1 cellular context compared by ENCODE assay signal in the genomic region with DNA sequence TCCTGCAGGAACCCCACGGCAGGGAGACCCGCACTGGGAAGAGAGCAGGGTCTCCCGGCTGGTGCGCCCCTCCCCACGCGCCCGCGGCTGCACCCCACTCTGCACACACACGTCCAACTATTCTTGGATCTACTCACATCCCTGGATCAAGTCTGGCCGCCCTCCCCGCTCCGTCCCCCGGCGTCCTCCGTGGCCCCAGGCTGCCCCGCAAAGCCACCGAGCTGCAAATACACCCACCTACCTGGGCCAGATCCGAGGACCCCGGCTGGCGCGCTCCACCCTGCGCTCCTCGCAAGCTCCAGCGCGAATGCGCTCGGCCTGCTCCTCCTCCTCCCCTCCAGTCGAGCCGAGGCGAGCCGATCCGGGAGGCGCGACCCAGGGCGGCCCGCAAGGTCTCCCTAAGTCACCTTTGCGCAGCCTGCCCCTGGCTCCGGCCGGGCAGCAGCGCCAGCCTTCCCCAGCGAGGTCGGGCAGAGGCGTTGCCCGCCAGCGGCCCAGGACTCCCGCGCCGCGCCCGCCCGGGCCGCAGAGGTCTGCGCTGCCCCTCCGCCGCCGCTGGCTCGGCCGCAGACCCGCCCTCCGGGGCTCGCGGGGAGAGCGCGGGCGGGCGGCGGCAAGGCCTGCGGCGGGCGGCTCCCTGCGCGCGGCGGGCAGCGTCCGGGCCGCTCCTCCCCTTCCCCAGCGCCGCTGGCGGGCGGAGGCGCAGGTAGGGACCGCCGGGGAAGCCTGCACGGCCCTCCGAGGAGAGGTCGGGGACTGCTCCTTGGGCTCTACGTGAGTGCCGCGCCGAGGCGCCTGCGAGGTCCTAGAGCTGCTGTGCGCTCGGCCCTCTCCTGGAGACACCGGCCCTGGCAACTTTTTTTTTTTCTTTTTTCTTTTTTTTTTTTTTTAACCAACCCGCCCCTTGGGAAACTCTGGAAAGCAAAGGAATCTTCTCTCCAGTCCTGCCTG.
TF ChIP-seq lines count a peak whose summit lies in the region.

No MANE protein-coding gene starts in this region.

TF ChIP-seq in WTC11, 78 proteins besides CTCF, POLR2A, EP300 and RAD21 (continued from another document):
- TF ChIP-seq, protein P1, sequence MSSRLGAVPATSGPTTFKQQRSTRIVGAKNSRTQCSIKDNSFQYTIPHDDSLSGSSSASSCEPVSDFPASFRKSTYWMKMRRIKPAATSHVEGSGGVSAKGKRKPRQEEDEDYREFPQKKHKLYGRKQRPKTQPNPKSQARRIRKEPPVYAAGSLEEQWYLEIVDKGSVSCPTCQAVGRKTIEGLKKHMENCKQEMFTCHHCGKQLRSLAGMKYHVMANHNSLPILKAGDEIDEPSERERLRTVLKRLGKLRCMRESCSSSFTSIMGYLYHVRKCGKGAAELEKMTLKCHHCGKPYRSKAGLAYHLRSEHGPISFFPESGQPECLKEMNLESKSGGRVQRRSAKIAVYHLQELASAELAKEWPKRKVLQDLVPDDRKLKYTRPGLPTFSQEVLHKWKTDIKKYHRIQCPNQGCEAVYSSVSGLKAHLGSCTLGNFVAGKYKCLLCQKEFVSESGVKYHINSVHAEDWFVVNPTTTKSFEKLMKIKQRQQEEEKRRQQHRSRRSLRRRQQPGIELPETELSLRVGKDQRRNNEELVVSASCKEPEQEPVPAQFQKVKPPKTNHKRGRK (CRISPR knock-in tag; IDR thresholded peaks at IDR 0.05; ENCODE audit: borderline replicate concordance): no peak
- TF ChIP-seq NFE2L1 (CRISPR knock-in tag; IDR thresholded peaks at IDR 0.05) (no peak), MYBL2 (CRISPR knock-in tag; IDR thresholded peaks at IDR 0.05) (0 out of 2 replicates have a peak, but pooled peaks have one; percentile 19), ZNF138 (CRISPR knock-in tag; conservative IDR thresholded peaks at IDR 0.05) (peak; percentile 78; the same call in 1 of the 2 replicates), SP1 (CRISPR knock-in tag; conservative IDR thresholded peaks at IDR 0.05) (peak; percentile 52; the same call in 1 of the 2 replicates), CREM (CRISPR knock-in tag; IDR thresholded peaks at IDR 0.05) (0 out of 2 replicates have a peak, but pooled peaks have one; percentile 17)
